In the genomic region with DNA sequence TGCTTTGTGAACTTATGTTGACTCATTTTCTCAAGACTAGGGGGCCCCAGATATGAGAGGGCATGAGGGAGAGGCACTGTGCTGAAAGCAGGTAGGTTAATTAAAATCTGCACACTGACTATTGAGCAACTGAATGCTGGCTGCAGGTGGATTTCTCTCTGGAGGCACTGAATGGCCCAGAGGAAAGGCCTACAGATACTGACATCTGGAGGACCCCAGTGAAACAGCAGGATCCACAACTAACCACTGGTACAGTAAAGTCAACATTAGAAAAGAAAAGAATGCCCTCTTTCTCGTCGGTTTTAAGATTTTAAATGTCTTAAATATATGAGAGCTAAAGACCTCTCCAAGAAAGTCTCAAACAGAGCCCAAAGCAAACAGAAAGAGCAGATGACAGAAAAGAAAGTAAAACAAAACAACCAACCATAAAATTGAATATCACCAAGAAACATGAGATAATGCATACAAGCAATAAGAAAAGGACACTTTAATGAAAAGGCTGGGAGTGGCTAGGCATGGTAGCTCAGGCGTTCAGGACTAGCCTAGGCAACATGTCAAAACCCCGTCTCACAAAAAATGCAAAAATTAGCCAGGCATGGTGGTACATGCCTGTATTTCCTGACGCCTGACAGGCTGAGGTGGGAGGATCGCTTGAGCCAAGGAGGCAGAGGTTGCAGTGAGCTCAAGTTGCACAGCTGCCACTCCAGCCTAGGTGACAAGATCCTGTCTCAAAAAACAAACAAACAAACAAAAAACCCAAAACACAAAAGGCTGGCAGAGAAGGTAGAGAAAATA, we compare ENCODE assay signal across 8 cellular contexts. TPM values are rescaled to one million over a fixed set of nuclear protein-coding genes. Genes with fewer than 3 reads are reported as not detected.
DNase-seq lines count a peak whose midpoint lies in the region; ATAC-seq and TF ChIP-seq lines count a peak whose summit lies in the region.

No MANE protein-coding gene starts in this region.

- intact Hi-C loops in posterior cingulate gyrus (cut with DNase I) = no loop called here

- peaks cover 18% of the 10 kb centered on the region for H3K36me3 ChIP-seq in GM06990 (ENCODE audit: control insufficient read depth, insufficient read depth, low read length)

- ATAC-seq in esophagus mucosa (peak; percentile 85), omental fat pad (ENCODE audit: low FRiP score) (peak; percentile 38), GM18868 (IDR thresholded peaks at IDR 0.05; ENCODE audit: unreplicated experiment) (no peak)

- no peaks in the 10 kb centered on the region for H3K27me3 ChIP-seq in GM06990 (replicated peaks; ENCODE audit: control insufficient read depth, insufficient read depth, low read length)

- no peak for DNase-seq in GM06990 (ENCODE audit: extremely low read depth, insufficient read length)
- DNase-seq in NCI-H226 = peak; percentile 74
- DNase-seq in omental fat pad (ENCODE audit: low spot score) = no peak
- DNase-seq in occipital lobe (lab: John Stamatoyannopoulos, UW) = no peak
- DNase-seq in stimulated activated CD4-positive, alpha-beta T cell treated with anti-CD3 and anti-CD28 coated beads, Interleukin-1b, Interleukin-23, amount 100 ng/mL, for 48 hours = no peak
- DNase-seq in posterior cingulate gyrus = no peak

- no peak overlapping the region for H3K4me3 ChIP-seq in GM06990 (replicated peaks; ENCODE audit: low read depth, low read length)

- TF ChIP-seq CTCF in GM06990 (IDR thresholded peaks at IDR 0.05; ENCODE audit: insufficient read depth, low read length, poor library complexity, severe bottlenecking) = peak; percentile 5
- no peak for TF ChIP-seq CTCF in omental fat pad (IDR thresholded peaks at IDR 0.05)

RNA-seq across cellular contexts. Expression of gene PUM3, which starts 43.3 kb away (rescaled TPM):
- total RNA-seq in esophagus mucosa (48.8 TPM), omental fat pad (100 to 1,000 TPM in 1 of 4 donors, 10 to 100 TPM in 3; 38.2 to 108 (median 43.7) TPM), occipital lobe (44.5 TPM)
